In the genomic region with DNA sequence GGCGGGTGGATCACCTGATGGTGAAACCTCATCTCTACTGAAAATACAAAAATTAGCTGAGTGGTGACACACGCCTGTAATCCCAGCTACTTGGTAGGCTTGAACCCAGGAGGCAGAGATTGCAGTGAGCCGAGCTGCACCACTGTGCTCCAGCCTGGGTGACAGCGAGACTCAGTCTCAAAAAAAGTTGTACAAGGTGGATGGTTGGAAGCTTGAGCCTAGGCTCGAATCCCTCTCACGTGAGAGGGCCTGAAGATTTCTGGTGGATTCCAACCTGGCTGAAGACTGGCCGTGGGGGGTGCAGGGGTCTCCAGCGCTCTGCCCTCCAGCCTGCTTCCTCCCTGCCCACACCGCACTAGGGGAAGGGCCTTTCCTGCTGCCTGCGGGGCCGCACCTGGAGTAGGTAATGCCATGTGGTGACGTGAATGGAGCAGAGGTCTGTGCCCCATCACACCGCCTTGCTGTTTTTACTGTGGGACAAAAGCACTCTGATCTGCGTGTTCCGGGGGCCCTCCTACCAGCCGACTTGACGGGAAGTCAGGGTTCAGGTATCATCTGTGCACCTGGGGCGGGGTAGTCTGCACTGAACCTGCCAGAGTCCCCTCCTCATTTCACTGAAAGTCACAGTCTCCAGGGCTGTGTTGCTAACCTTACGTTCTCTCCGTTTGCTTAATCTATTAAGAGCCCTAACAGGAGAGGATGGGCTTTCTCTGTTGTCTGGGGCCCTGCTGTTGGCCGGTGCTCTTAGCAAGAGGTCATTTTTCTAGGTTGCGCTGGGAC, we compare ENCODE assay signal across 1 cellular context.
TF ChIP-seq lines count a peak whose summit lies in the region.

No MANE protein-coding gene starts in this region.

TF ChIP-seq in HepG2, 621 proteins besides CTCF, POLR2A, EP300 and RAD21 (continued from another document and continues in another):
- TF ChIP-seq ZNF292 (CRISPR knock-in tag; IDR thresholded peaks at IDR 0.05; ENCODE audit: borderline replicate concordance, low read depth) (no peak), GTF3A (CRISPR knock-in tag; conservative IDR thresholded peaks at IDR 0.05) (no peak), ZNF83 (CRISPR knock-in tag; IDR thresholded peaks at IDR 0.05; ENCODE audit: borderline replicate concordance) (no peak), HOXA7 (CRISPR knock-in tag; IDR thresholded peaks at IDR 0.05) (peak; percentile 89; the same call in 1 of the 2 replicates), SMAD3 (CRISPR knock-in tag; IDR thresholded peaks at IDR 0.05) (no peak), ASH2L (IDR thresholded peaks at IDR 0.05; ENCODE audit: insufficient read length, low read depth, low read length) (no peak), ZSCAN25 (CRISPR knock-in tag; IDR thresholded peaks at IDR 0.05) (no peak; the same call in 1 of the 2 replicates), ZNF570 (CRISPR knock-in tag; IDR thresholded peaks at IDR 0.05; ENCODE audit: borderline replicate concordance) (0 out of 2 replicates have a peak, but pooled peaks have one; percentile 42), NFE2L1 (CRISPR knock-in tag; IDR thresholded peaks at IDR 0.05; ENCODE audit: borderline replicate concordance) (no peak), GATAD2A (CRISPR knock-in tag; IDR thresholded peaks at IDR 0.05) (no peak), PTBP1 (IDR thresholded peaks at IDR 0.05; ENCODE audit: low read depth, low read length, poor library complexity, severe bottlenecking) (no peak), MYC (CRISPR knock-in tag; IDR thresholded peaks at IDR 0.05; ENCODE audit: borderline replicate concordance) (no peak), MEIS1 (CRISPR knock-in tag; IDR thresholded peaks at IDR 0.05; ENCODE audit: borderline replicate concordance) (0 out of 2 replicates have a peak, but pooled peaks have one; percentile 6), ZNF547 (CRISPR knock-in tag; IDR thresholded peaks at IDR 0.05) (0 out of 2 replicates have a peak, but pooled peaks have one; percentile 1), ZBTB7A (CRISPR knock-in tag; IDR thresholded peaks at IDR 0.05) (peak; percentile 20; the same call in 1 of the 2 replicates), HNRNPLL (IDR thresholded peaks at IDR 0.05; ENCODE audit: low read depth, low read length, poor library complexity, severe bottlenecking) (peak; percentile 5), ZNF878 (CRISPR knock-in tag; IDR thresholded peaks at IDR 0.05) (no peak; the same call in 1 of the 2 replicates), ZNF24 (IDR thresholded peaks at IDR 0.05) (no peak), ZNF253 (CRISPR knock-in tag; IDR thresholded peaks at IDR 0.05; ENCODE audit: borderline replicate concordance) (no peak), SAP130 (CRISPR knock-in tag; IDR thresholded peaks at IDR 0.05; ENCODE audit: low read depth) (no peak), ZNF550 (CRISPR knock-in tag; IDR thresholded peaks at IDR 0.05; ENCODE audit: borderline replicate concordance) (no peak), ZSCAN30 (CRISPR knock-in tag; IDR thresholded peaks at IDR 0.05) (peak; percentile 3; the same call in 1 of the 2 replicates), ZNF251 (CRISPR knock-in tag; IDR thresholded peaks at IDR 0.05) (no peak), YY1 (IDR thresholded peaks at IDR 0.05; ENCODE audit: insufficient read depth, insufficient replicate concordance, low read depth, low read length) (no peak), ZNF564 (CRISPR knock-in tag; IDR thresholded peaks at IDR 0.05) (0 out of 2 replicates have a peak, but pooled peaks have one; percentile 54), CREB1 (IDR thresholded peaks at IDR 0.05) (no peak), CREB1 (CRISPR knock-in tag; IDR thresholded peaks at IDR 0.05) (no peak), ATM (IDR thresholded peaks at IDR 0.05; ENCODE audit: borderline replicate concordance) (no peak), ZNF468 (CRISPR knock-in tag; IDR thresholded peaks at IDR 0.05) (no peak), ZC3H4 (CRISPR knock-in tag; IDR thresholded peaks at IDR 0.05; ENCODE audit: borderline replicate concordance) (0 out of 2 replicates have a peak, but pooled peaks have one; percentile 10), ZNF354B (CRISPR knock-in tag; IDR thresholded peaks at IDR 0.05) (no peak), ZNF260 (CRISPR knock-in tag; IDR thresholded peaks at IDR 0.05; ENCODE audit: borderline replicate concordance, low read depth) (no peak), KMT2B (CRISPR knock-in tag; IDR thresholded peaks at IDR 0.05) (0 out of 2 replicates have a peak, but pooled peaks have one; percentile 5), KLF6 (CRISPR knock-in tag; IDR thresholded peaks at IDR 0.05) (no peak)
- TF ChIP-seq, protein P1, sequence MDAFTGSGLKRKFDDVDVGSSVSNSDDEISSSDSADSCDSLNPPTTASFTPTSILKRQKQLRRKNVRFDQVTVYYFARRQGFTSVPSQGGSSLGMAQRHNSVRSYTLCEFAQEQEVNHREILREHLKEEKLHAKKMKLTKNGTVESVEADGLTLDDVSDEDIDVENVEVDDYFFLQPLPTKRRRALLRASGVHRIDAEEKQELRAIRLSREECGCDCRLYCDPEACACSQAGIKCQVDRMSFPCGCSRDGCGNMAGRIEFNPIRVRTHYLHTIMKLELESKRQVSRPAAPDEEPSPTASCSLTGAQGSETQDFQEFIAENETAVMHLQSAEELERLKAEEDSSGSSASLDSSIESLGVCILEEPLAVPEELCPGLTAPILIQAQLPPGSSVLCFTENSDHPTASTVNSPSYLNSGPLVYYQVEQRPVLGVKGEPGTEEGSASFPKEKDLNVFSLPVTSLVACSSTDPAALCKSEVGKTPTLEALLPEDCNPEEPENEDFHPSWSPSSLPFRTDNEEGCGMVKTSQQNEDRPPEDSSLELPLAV (CRISPR knock-in tag; conservative IDR thresholded peaks at IDR 0.05; ENCODE audit: low read depth), result no peak
- TF ChIP-seq, protein P2, sequence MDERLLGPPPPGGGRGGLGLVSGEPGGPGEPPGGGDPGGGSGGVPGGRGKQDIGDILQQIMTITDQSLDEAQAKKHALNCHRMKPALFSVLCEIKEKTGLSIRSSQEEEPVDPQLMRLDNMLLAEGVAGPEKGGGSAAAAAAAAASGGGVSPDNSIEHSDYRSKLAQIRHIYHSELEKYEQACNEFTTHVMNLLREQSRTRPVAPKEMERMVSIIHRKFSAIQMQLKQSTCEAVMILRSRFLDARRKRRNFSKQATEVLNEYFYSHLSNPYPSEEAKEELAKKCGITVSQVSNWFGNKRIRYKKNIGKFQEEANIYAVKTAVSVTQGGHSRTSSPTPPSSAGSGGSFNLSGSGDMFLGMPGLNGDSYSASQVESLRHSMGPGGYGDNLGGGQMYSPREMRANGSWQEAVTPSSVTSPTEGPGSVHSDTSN (CRISPR knock-in tag; IDR thresholded peaks at IDR 0.05), result no peak
- TF ChIP-seq, protein P3, sequence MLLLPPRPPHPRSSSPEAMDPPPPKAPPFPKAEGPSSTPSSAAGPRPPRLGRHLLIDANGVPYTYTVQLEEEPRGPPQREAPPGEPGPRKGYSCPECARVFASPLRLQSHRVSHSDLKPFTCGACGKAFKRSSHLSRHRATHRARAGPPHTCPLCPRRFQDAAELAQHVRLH (CRISPR knock-in tag; IDR thresholded peaks at IDR 0.05; ENCODE audit: borderline replicate concordance, low read depth), result no peak
- TF ChIP-seq, protein P4, sequence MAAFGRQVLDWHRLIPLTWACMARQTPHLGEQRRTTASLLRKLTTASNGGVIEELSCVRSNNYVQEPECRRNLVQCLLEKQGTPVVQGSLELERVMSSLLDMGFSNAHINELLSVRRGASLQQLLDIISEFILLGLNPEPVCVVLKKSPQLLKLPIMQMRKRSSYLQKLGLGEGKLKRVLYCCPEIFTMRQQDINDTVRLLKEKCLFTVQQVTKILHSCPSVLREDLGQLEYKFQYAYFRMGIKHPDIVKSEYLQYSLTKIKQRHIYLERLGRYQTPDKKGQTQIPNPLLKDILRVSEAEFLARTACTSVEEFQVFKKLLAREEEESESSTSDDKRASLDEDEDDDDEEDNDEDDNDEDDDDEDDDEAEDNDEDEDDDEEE (CRISPR knock-in tag; IDR thresholded peaks at IDR 0.05), result 0 out of 2 replicates have a peak, but pooled peaks have one; percentile 15
- TF ChIP-seq, protein P5, sequence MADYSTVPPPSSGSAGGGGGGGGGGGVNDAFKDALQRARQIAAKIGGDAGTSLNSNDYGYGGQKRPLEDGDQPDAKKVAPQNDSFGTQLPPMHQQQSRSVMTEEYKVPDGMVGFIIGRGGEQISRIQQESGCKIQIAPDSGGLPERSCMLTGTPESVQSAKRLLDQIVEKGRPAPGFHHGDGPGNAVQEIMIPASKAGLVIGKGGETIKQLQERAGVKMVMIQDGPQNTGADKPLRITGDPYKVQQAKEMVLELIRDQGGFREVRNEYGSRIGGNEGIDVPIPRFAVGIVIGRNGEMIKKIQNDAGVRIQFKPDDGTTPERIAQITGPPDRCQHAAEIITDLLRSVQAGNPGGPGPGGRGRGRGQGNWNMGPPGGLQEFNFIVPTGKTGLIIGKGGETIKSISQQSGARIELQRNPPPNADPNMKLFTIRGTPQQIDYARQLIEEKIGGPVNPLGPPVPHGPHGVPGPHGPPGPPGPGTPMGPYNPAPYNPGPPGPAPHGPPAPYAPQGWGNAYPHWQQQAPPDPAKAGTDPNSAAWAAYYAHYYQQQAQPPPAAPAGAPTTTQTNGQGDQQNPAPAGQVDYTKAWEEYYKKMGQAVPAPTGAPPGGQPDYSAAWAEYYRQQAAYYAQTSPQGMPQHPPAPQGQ (CRISPR knock-in tag; IDR thresholded peaks at IDR 0.05; ENCODE audit: borderline replicate concordance), result no peak
- TF ChIP-seq, protein P6, sequence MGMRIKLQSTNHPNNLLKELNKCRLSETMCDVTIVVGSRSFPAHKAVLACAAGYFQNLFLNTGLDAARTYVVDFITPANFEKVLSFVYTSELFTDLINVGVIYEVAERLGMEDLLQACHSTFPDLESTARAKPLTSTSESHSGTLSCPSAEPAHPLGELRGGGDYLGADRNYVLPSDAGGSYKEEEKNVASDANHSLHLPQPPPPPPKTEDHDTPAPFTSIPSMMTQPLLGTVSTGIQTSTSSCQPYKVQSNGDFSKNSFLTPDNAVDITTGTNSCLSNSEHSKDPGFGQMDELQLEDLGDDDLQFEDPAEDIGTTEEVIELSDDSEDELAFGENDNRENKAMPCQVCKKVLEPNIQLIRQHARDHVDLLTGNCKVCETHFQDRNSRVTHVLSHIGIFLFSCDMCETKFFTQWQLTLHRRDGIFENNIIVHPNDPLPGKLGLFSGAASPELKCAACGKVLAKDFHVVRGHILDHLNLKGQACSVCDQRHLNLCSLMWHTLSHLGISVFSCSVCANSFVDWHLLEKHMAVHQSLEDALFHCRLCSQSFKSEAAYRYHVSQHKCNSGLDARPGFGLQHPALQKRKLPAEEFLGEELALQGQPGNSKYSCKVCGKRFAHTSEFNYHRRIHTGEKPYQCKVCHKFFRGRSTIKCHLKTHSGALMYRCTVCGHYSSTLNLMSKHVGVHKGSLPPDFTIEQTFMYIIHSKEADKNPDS (CRISPR knock-in tag; IDR thresholded peaks at IDR 0.05), result no peak
- TF ChIP-seq, protein P7, sequence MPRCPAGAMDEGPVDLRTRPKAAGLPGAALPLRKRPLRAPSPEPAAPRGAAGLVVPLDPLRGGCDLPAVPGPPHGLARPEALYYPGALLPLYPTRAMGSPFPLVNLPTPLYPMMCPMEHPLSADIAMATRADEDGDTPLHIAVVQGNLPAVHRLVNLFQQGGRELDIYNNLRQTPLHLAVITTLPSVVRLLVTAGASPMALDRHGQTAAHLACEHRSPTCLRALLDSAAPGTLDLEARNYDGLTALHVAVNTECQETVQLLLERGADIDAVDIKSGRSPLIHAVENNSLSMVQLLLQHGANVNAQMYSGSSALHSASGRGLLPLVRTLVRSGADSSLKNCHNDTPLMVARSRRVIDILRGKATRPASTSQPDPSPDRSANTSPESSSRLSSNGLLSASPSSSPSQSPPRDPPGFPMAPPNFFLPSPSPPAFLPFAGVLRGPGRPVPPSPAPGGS (CRISPR knock-in tag; IDR thresholded peaks at IDR 0.05), result no peak
- TF ChIP-seq, protein P8, sequence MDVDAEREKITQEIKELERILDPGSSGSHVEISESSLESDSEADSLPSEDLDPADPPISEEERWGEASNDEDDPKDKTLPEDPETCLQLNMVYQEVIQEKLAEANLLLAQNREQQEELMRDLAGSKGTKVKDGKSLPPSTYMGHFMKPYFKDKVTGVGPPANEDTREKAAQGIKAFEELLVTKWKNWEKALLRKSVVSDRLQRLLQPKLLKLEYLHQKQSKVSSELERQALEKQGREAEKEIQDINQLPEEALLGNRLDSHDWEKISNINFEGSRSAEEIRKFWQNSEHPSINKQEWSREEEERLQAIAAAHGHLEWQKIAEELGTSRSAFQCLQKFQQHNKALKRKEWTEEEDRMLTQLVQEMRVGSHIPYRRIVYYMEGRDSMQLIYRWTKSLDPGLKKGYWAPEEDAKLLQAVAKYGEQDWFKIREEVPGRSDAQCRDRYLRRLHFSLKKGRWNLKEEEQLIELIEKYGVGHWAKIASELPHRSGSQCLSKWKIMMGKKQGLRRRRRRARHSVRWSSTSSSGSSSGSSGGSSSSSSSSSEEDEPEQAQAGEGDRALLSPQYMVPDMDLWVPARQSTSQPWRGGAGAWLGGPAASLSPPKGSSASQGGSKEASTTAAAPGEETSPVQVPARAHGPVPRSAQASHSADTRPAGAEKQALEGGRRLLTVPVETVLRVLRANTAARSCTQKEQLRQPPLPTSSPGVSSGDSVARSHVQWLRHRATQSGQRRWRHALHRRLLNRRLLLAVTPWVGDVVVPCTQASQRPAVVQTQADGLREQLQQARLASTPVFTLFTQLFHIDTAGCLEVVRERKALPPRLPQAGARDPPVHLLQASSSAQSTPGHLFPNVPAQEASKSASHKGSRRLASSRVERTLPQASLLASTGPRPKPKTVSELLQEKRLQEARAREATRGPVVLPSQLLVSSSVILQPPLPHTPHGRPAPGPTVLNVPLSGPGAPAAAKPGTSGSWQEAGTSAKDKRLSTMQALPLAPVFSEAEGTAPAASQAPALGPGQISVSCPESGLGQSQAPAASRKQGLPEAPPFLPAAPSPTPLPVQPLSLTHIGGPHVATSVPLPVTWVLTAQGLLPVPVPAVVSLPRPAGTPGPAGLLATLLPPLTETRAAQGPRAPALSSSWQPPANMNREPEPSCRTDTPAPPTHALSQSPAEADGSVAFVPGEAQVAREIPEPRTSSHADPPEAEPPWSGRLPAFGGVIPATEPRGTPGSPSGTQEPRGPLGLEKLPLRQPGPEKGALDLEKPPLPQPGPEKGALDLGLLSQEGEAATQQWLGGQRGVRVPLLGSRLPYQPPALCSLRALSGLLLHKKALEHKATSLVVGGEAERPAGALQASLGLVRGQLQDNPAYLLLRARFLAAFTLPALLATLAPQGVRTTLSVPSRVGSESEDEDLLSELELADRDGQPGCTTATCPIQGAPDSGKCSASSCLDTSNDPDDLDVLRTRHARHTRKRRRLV (CRISPR knock-in tag; IDR thresholded peaks at IDR 0.05), result 0 out of 2 replicates have a peak, but pooled peaks have one; percentile 58
- TF ChIP-seq, protein P9, sequence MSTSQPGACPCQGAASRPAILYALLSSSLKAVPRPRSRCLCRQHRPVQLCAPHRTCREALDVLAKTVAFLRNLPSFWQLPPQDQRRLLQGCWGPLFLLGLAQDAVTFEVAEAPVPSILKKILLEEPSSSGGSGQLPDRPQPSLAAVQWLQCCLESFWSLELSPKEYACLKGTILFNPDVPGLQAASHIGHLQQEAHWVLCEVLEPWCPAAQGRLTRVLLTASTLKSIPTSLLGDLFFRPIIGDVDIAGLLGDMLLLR (CRISPR knock-in tag; IDR thresholded peaks at IDR 0.05), result peak; percentile 67; the same call in 1 of the 2 replicates
- TF ChIP-seq, protein P10, sequence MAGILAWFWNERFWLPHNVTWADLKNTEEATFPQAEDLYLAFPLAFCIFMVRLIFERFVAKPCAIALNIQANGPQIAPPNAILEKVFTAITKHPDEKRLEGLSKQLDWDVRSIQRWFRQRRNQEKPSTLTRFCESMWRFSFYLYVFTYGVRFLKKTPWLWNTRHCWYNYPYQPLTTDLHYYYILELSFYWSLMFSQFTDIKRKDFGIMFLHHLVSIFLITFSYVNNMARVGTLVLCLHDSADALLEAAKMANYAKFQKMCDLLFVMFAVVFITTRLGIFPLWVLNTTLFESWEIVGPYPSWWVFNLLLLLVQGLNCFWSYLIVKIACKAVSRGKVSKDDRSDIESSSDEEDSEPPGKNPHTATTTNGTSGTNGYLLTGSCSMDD (CRISPR knock-in tag; IDR thresholded peaks at IDR 0.05), result no peak
